8 cellular contexts compared by ENCODE assay signal in the genomic region with DNA sequence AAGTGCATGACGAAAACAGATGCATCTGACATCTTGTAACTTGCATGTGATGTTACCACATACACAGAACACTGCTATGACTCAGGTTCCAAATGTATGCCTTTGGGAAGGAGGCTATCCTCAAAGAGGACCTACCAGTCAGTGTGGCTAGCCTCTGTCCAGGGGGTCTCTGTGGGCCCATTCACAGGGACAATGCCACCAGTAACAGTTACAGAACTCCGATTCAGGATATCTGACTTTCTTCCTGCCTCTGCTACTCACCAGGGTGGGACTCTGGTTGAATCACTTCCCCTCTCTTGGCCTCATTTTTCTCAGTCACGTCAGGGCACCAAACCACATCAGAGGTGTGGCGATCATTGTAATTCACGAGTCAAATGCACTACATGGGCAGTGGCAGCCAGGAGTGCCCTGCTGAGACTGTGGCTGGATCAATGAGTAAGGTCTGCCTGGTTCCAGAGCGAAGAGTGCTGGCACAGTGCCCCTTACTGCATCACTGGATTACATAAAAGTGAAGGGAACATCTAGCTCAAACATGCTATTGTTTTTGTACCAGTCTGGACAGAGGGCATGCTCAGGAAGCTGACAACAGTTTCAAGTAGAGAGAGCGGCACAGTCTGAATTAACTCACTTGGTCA. TPM values are rescaled to one million over a fixed set of nuclear protein-coding genes. Genes with fewer than 3 reads are reported as not detected.
A peak's percentile ranks its signal among the peaks of the same experiment; 100 is the strongest.
DNase-seq lines count a peak whose midpoint lies in the region; ATAC-seq, FAIRE-seq and TF ChIP-seq lines count a peak whose summit lies in the region.

No MANE protein-coding gene starts in this region.

- no peaks in the 10 kb centered on the region for H4K20me1 ChIP-seq in OCI-LY3 (ENCODE audit: insufficient read depth, low read length)
- H4K20me1 ChIP-seq in keratinocyte (ENCODE audit: control insufficient read depth, extremely low read depth, insufficient read depth, low read length): no peaks in the 10 kb centered on the region

- TF ChIP-seq CTCF in OCI-LY3 (IDR thresholded peaks at IDR 0.05; ENCODE audit: low read depth, low read length): no peak
- no peak for TF ChIP-seq CTCF in astrocyte of the cerebellum (IDR thresholded peaks at IDR 0.05; ENCODE audit: low read depth, low read length, missing control alignments)
- no peak for TF ChIP-seq CTCF in keratinocyte (optimal IDR thresholded peaks at IDR 0.05 in 1 of 3, IDR thresholded peaks at IDR 0.05 in 1 of 3, conservative IDR thresholded peaks at IDR 0.05 in 1 of 3; ENCODE audit: extremely low read depth in 1 of 3, insufficient read depth in 2 of 3, low read length in 3 of 3)

- peaks cover 7% of the 10 kb centered on the region for H3K36me3 ChIP-seq in OCI-LY3 (replicated peaks; ENCODE audit: low read depth, low read length)
- peaks cover 2 to 16% of the 10 kb centered on the region in 2 experiments for H3K36me3 ChIP-seq in keratinocyte (ENCODE audit: control insufficient read depth in 2 of 2, extremely low read depth in 1 of 2, insufficient read depth in 2 of 2, low read length in 2 of 2)

- H3K9me1 ChIP-seq in keratinocyte (ENCODE audit: control insufficient read depth, extremely low read depth, insufficient read depth, low read length): no peaks in the 10 kb centered on the region

- ATAC-seq in GM21367 (IDR thresholded peaks at IDR 0.05; ENCODE audit: unreplicated experiment) (peak; percentile 51), GM21737 (IDR thresholded peaks at IDR 0.05; ENCODE audit: unreplicated experiment) (no peak)

- DNase-seq in AG08396 (ENCODE audit: low spot score): peak; percentile 59
- peak; percentile 80 for DNase-seq in astrocyte of the cerebellum (ENCODE audit: low read depth)
- DNase-seq in keratinocyte (ENCODE audit: low read depth, low spot score): peak; percentile 95
- peak; percentile 81 for DNase-seq in stromal cell of bone marrow (ENCODE audit: low read depth)
- no peak for DNase-seq in NCI-H345 treated with DMSO at 0.1 percent for 48 hours (lab: John Stamatoyannopoulos, UW; ENCODE audit: unreplicated experiment)

- peak overlapping the region; percentile 51 for H3K4me2 ChIP-seq in OCI-LY3 (ENCODE audit: low read length)
- peak overlapping the region; percentile 51 for H3K4me2 ChIP-seq in keratinocyte (ENCODE audit: control insufficient read depth, extremely low read depth, insufficient read depth, low read depth, low read length)

- dilution Hi-C loops in keratinocyte (cut with MboI; ENCODE audit: extremely low pct_ligation_motif_present, low sequenced_read_pairs): no loop called here

- H2AFZ ChIP-seq in OCI-LY3 (ENCODE audit: low read depth, low read length): peak overlapping the region; percentile 31; the same call in 1 of the 2 replicates
- no peak overlapping the region for H2AFZ ChIP-seq in keratinocyte (ENCODE audit: control insufficient read depth, low read length)

- H3K9me3 ChIP-seq in OCI-LY3 (ENCODE audit: insufficient read depth, low read length) (no peaks in the 10 kb centered on the region), keratinocyte (ENCODE audit: control insufficient read depth, low read depth, low read length) (no peaks in the 10 kb centered on the region)

- FAIRE-seq in keratinocyte (lab: Jason Lieb, UNC): peak; percentile 100

- H3K27me3 ChIP-seq in OCI-LY3 (ENCODE audit: low read depth, low read length) (no peaks in the 10 kb centered on the region), keratinocyte (ENCODE audit: control insufficient read depth, extremely low read depth, insufficient read depth, low read length) (no peaks in the 10 kb centered on the region)

- H3K79me2 ChIP-seq in OCI-LY3 (ENCODE audit: low read length) (peaks cover 10% of the 10 kb centered on the region), keratinocyte (ENCODE audit: control insufficient read depth, insufficient read depth, low read length) (peaks cover 15% of the 10 kb centered on the region)

- peak overlapping the region; percentile 39 for H3K27ac ChIP-seq in OCI-LY3 (ENCODE audit: low read length)
- H3K27ac ChIP-seq in keratinocyte (ENCODE audit: control insufficient read depth, insufficient read depth, low read length): peak overlapping the region; percentile 77

- H3K4me1 ChIP-seq in OCI-LY3 (ENCODE audit: low read length): peaks cover 43% of the 10 kb centered on the region
- peaks cover 65% of the 10 kb centered on the region for H3K4me1 ChIP-seq in keratinocyte (ENCODE audit: control insufficient read depth, extremely low read depth, insufficient read depth, low read length)

- in situ Hi-C loops in astrocyte of the cerebellum (cut with HindIII; ENCODE audit: low sequenced_read_pairs): no loop called here

- H3K4me3 ChIP-seq in OCI-LY3 (ENCODE audit: low read length) (peak overlapping the region; percentile 51), astrocyte of the cerebellum (ENCODE audit: low read depth, low read length) (no peak overlapping the region), keratinocyte (ENCODE audit: control insufficient read depth in 2 of 3, extremely low read depth in 1 of 3, insufficient read depth in 2 of 3, low read depth in 1 of 3, low read length in 3 of 3) (no peak overlapping the region)

- H3K9ac ChIP-seq in OCI-LY3 (ENCODE audit: low read length) (no peak overlapping the region), keratinocyte (ENCODE audit: control insufficient read depth, extremely low read depth, insufficient read depth, low read length) (peak overlapping the region; percentile 34)

RNA-seq across cellular contexts. Expression of a gene that starts 13.2 kb away (rescaled TPM):
- polyA plus RNA-seq in keratinocyte: 173 to 414 TPM (median 199 TPM) in 3 replicates
- polyA plus RNA-seq in keratinocyte (2011; ENCODE audit: low read depth): 58.4 TPM
- polyA plus RNA-seq in keratinocyte (2011; cell fraction: cytosol; rRNA removed): 310 and 443 TPM in 2 replicates
- polyA plus RNA-seq in keratinocyte (2011; cell fraction: nucleus; rRNA removed): 111 and 127 TPM in 2 replicates
- polyA plus RNA-seq in keratinocyte (2012; ENCODE audit: low replicate concordance): 199 and 361 TPM in 2 replicates
- 133 to 246 TPM (median 216 TPM) in 3 replicates for polyA minus RNA-seq in keratinocyte
- polyA minus RNA-seq in keratinocyte (2011; cell fraction: cytosol; rRNA and poly(A)+ RNA removed): 153 TPM
- 31.7 and 39.0 TPM in 2 replicates for polyA minus RNA-seq in keratinocyte (2011; cell fraction: nucleus; rRNA and poly(A)+ RNA removed)

RNA-seq across cellular contexts. Expression of a gene that starts 26.6 kb away (rescaled TPM):
- 93.5 to 137 TPM (median 115 TPM) in 3 replicates for polyA plus RNA-seq in keratinocyte
- 98.2 TPM for polyA plus RNA-seq in keratinocyte (2011; ENCODE audit: low read depth)
- 52.3 and 81.0 TPM in 2 replicates for polyA plus RNA-seq in keratinocyte (2011; cell fraction: cytosol; rRNA removed)
- 83.5 and 87.6 TPM in 2 replicates for polyA plus RNA-seq in keratinocyte (2011; cell fraction: nucleus; rRNA removed)
- 84.1 and 237 TPM in 2 replicates for polyA plus RNA-seq in keratinocyte (2012; ENCODE audit: low replicate concordance)
- polyA minus RNA-seq in keratinocyte: 182 to 302 TPM (median 247 TPM) in 3 replicates
- 189 TPM for polyA minus RNA-seq in keratinocyte (2011; cell fraction: cytosol; rRNA and poly(A)+ RNA removed)
- polyA minus RNA-seq in keratinocyte (2011; cell fraction: nucleus; rRNA and poly(A)+ RNA removed): 187 and 308 TPM in 2 replicates

RNA-seq across cellular contexts. Expression of a gene that starts 58.5 kb away (rescaled TPM):
- polyA plus RNA-seq in keratinocyte: 289 to 702 TPM (median 397 TPM) in 3 replicates
- 35.6 TPM for polyA plus RNA-seq in keratinocyte (2011; ENCODE audit: low read depth)
- 237 and 295 TPM in 2 replicates for polyA plus RNA-seq in keratinocyte (2011; cell fraction: cytosol; rRNA removed)
- 536 and 559 TPM in 2 replicates for polyA plus RNA-seq in keratinocyte (2011; cell fraction: nucleus; rRNA removed)
- 21.7 and 645 TPM in 2 replicates for polyA plus RNA-seq in keratinocyte (2012; ENCODE audit: low replicate concordance)
- 352 to 681 TPM (median 403 TPM) in 3 replicates for polyA minus RNA-seq in keratinocyte
- polyA minus RNA-seq in keratinocyte (2011; cell fraction: cytosol; rRNA and poly(A)+ RNA removed): 226 TPM
- 248 and 370 TPM in 2 replicates for polyA minus RNA-seq in keratinocyte (2011; cell fraction: nucleus; rRNA and poly(A)+ RNA removed)
